Comparison of ENCODE assay signal across 9 cellular contexts in genomic region chrX:73215263-73215662, GRCh38. TPM values are rescaled to one million over a fixed set of nuclear protein-coding genes. Genes with fewer than 3 reads are reported as not detected.
DNase-seq lines count a peak whose midpoint lies in the region; ATAC-seq and TF ChIP-seq lines count a peak whose summit lies in the region.
"Had no signal": no experiment of that assay in that cellular context is flagged by ENCODE, and none has a peak within 500 bp of the region (broad histone marks: within the 10 kb centered on the region; RNA-seq: fewer than 3 reads in every experiment).

No MANE protein-coding gene starts in this region.

- peak overlapping the region; percentile 91 for H3K4me3 Mint-ChIP-seq in activated naive CD4-positive, alpha-beta T cell treated with anti-CD3 and anti-CD28 coated beads for 36 hours
- peak overlapping the region; percentile 89 for H3K4me3 Mint-ChIP-seq in activated T-helper 1 cell treated with anti-CD3 and anti-CD28 coated beads, Interleukin-12 subunit alpha, Interleukin-12 subunit beta, Interleukin-2, Interleukin-4 antibody, amounts not matched to agents 30 ng/mL and 10 ng/mL and 1 ng/mL, durations not matched to agents 14 hours and 24 hours and 36 hours

- CTCF ChIA-PET in activated naive CD4-positive, alpha-beta T cell treated with anti-CD3 and anti-CD28 coated beads for 36 hours (lab: Charles Lee): no interaction called here

- H3K27me3 Mint-ChIP-seq in activated naive CD4-positive, alpha-beta T cell treated with anti-CD3 and anti-CD28 coated beads for 36 hours (ENCODE audit: low read depth): peaks cover 3% of the 10 kb centered on the region
- peaks cover 7% of the 10 kb centered on the region for H3K27me3 Mint-ChIP-seq in activated T-helper 1 cell treated with anti-CD3 and anti-CD28 coated beads, Interleukin-12 subunit alpha, Interleukin-12 subunit beta, Interleukin-2, Interleukin-4 antibody, amounts not matched to agents 30 ng/mL and 10 ng/mL and 1 ng/mL, durations not matched to agents 14 hours and 24 hours and 36 hours (ENCODE audit: insufficient read depth)

- ATAC-seq in GM19397 (IDR thresholded peaks at IDR 0.05; ENCODE audit: unreplicated experiment): no peak

- H3K9me3 ChIP-seq in tibial nerve: no peaks in the 10 kb centered on the region

- no peak for TF ChIP-seq CTCF in tibial nerve (IDR thresholded peaks at IDR 0.05)

- DNase-seq in activated naive CD4-positive, alpha-beta T cell treated with anti-CD3 and anti-CD28 coated beads for 36 hours: peak; percentile 3
- DNase-seq in activated naive CD4-positive, alpha-beta T cell treated with Interleukin-2 at 50 U/mL for 16 hours: no peak
- no peak for DNase-seq in activated T-helper 1 cell treated with anti-CD3 and anti-CD28 coated beads, Interleukin-12 subunit alpha, Interleukin-12 subunit beta, Interleukin-2, Interleukin-4 antibody, amounts not matched to agents 30 ng/mL and 10 ng/mL and 1 ng/mL, durations not matched to agents 14 hours and 24 hours and 36 hours (ENCODE audit: low spot score)
- DNase-seq in tibial nerve (ENCODE audit: low spot score in 2 of 2) (no peak), MV-4-11 (lab: John Stamatoyannopoulos, UW) (no peak), islet precursor cell (no peak)

- H3K4me1 ChIP-seq in tibial nerve: no peaks in the 10 kb centered on the region
- H3K4me1 ChIP-seq: BLaER1 had no signal

- H3K4me3 ChIP-seq in tibial nerve: peak overlapping the region; percentile 33 to 62 (median 44)
- H3K4me3 ChIP-seq: BLaER1 had no signal

- H3K27ac ChIP-seq in layer of hippocampus (ENCODE audit: low read depth, low read length) (peak overlapping the region; percentile 30), tibial nerve (peak overlapping the region; percentile 26 to 84 (median 51))
- H3K27ac ChIP-seq: BLaER1 had no signal

- peak overlapping the region; percentile 91 for H3K27ac Mint-ChIP-seq in activated naive CD4-positive, alpha-beta T cell treated with anti-CD3 and anti-CD28 coated beads for 36 hours
- H3K27ac Mint-ChIP-seq in activated T-helper 1 cell treated with anti-CD3 and anti-CD28 coated beads, Interleukin-12 subunit alpha, Interleukin-12 subunit beta, Interleukin-2, Interleukin-4 antibody, amounts not matched to agents 30 ng/mL and 10 ng/mL and 1 ng/mL, durations not matched to agents 14 hours and 24 hours and 36 hours: peak overlapping the region; percentile 31

- H3K4me1 Mint-ChIP-seq in activated naive CD4-positive, alpha-beta T cell treated with anti-CD3 and anti-CD28 coated beads for 36 hours (ENCODE audit: low read depth): peaks cover 19% of the 10 kb centered on the region
- H3K4me1 Mint-ChIP-seq in activated T-helper 1 cell treated with anti-CD3 and anti-CD28 coated beads, Interleukin-12 subunit alpha, Interleukin-12 subunit beta, Interleukin-2, Interleukin-4 antibody, amounts not matched to agents 30 ng/mL and 10 ng/mL and 1 ng/mL, durations not matched to agents 14 hours and 24 hours and 36 hours (ENCODE audit: low read depth): peaks cover 10% of the 10 kb centered on the region

- no peaks in the 10 kb centered on the region for H3K36me3 ChIP-seq in tibial nerve
- H3K36me3 ChIP-seq: BLaER1 had no signal

- no peaks in the 10 kb centered on the region for H3K9me3 Mint-ChIP-seq in activated naive CD4-positive, alpha-beta T cell treated with anti-CD3 and anti-CD28 coated beads for 36 hours
- H3K9me3 Mint-ChIP-seq in activated T-helper 1 cell treated with anti-CD3 and anti-CD28 coated beads, Interleukin-12 subunit alpha, Interleukin-12 subunit beta, Interleukin-2, Interleukin-4 antibody, amounts not matched to agents 30 ng/mL and 10 ng/mL and 1 ng/mL, durations not matched to agents 14 hours and 24 hours and 36 hours: no peaks in the 10 kb centered on the region

- H3K36me3 Mint-ChIP-seq in activated naive CD4-positive, alpha-beta T cell treated with anti-CD3 and anti-CD28 coated beads for 36 hours (ENCODE audit: low read depth): no peaks in the 10 kb centered on the region
- H3K36me3 Mint-ChIP-seq in activated T-helper 1 cell treated with anti-CD3 and anti-CD28 coated beads, Interleukin-12 subunit alpha, Interleukin-12 subunit beta, Interleukin-2, Interleukin-4 antibody, amounts not matched to agents 30 ng/mL and 10 ng/mL and 1 ng/mL, durations not matched to agents 14 hours and 24 hours and 36 hours (ENCODE audit: low read depth): no peaks in the 10 kb centered on the region

- TF ChIP-seq EP300 in tibial nerve (IDR thresholded peaks at IDR 0.05): no peak

- no peak for TF ChIP-seq POLR2A in tibial nerve (IDR thresholded peaks at IDR 0.05)

- 12 to 51% methylated on average over 8 of the region's 8 CpGs for WGBS in tibial nerve, 2 donors

- H3K27me3 ChIP-seq in layer of hippocampus (ENCODE audit: control insufficient read depth, insufficient read depth, low read length) (no peaks in the 10 kb centered on the region), tibial nerve (peaks cover 0 to 8% of the 10 kb centered on the region in 2 donors)

- intact Hi-C loops in activated naive CD4-positive, alpha-beta T cell treated with anti-CD3 and anti-CD28 coated beads for 36 hours (cut with micrococcal nuclease): loop anchor here (2.0 to 10.0 kb wide), 3 partner anchors 350 to 1400 kb away; partner anchors contain the start of genes CHIC1 and RLIM
- intact Hi-C loops in activated T-helper 1 cell treated with anti-CD3 and anti-CD28 coated beads, Interleukin-12 subunit alpha, Interleukin-12 subunit beta, Interleukin-2, Interleukin-4 antibody, amounts not matched to agents 30 ng/mL and 10 ng/mL and 1 ng/mL, durations not matched to agents 14 hours and 24 hours and 36 hours (cut with micrococcal nuclease): loop anchor here (2.0 to 10.0 kb wide), 3 partner anchors 348 to 730 kb away; partner anchors contain the start of gene CHIC1

RNA-seq across cellular contexts. Expression of gene NAP1L2, which starts 0.6 kb away (rescaled TPM):
- 1 to 10 TPM; 2.5 to 2.7 TPM for total RNA-seq in activated naive CD4-positive, alpha-beta T cell treated with anti-CD3 and anti-CD28 coated beads for 36 hours
- 1.7 and 1.8 TPM in 2 replicates for total RNA-seq in activated T-helper 1 cell treated with anti-CD3 and anti-CD28 coated beads, Interleukin-12 subunit alpha, Interleukin-12 subunit beta, Interleukin-2, Interleukin-4 antibody, amounts not matched to agents 30 ng/mL and 10 ng/mL and 1 ng/mL, durations not matched to agents 14 hours and 24 hours and 36 hours
- 1 to 10 TPM; 3.3 to 7.2 (median 5.6) TPM for total RNA-seq in tibial nerve
